ENCODE assay signal across 8 cellular contexts in the genomic region with DNA sequence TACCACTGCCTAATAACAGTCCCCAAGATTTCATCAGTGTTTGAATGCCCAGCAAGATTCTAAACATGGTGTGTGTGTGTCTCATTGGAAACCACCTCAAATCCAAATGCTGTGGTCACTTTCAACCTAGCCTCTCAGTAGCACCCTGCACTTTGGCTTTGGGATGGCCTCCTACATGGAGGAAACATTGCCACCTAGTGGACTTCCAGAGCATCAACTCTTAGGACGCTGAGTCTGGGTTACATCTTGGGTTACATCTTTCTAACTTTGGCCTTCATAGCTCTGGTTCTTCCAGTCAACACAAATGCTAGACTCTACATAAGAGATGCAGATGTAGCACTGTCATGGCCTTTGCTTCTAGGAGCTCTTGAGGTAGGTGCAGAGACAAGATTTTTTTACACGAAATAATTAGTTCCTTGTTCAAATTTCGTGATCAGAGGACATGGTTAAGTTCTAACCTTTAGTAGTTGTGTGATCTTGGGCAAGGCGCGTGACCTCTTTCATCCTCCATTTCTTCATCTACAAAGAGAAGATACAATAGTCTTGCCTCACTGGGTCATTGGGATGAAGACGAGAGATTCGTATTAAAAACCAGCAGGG.
DNase-seq lines count a peak whose midpoint lies in the region; ATAC-seq, FAIRE-seq and TF ChIP-seq lines count a peak whose summit lies in the region.

No MANE protein-coding gene starts in this region.

- no TSS peak for BruUV-seq in HepG2 (replicated peaks; lab: Mats Ljungman, UMichigan)

- in situ Hi-C loops in HepG2 (cut with HindIII; ENCODE audit: extremely low pct_ligation_motif_present, low pct_unique_long_range_greater_than_20kb), result loop anchor here (5.0 kb wide), 1 partner anchor 135 kb away; no protein-coding TSS in a partner anchor

- no peaks in the 10 kb centered on the region for H3K9me3 ChIP-seq in HepG2 (ENCODE audit: low read length)
- no peaks in the 10 kb centered on the region for H3K9me3 ChIP-seq in uterus

- TF ChIP-seq POLR2A in HepG2 (IDR thresholded peaks at IDR 0.05; ENCODE audit: insufficient read depth in 1 of 2, low read depth in 2 of 2, low read length in 2 of 2) (no peak), uterus (IDR thresholded peaks at IDR 0.05) (no peak)

- H3K4me3 ChIP-seq in choroid plexus epithelial cell (ENCODE audit: low read depth, low read length), result no peak overlapping the region
- H3K4me3 ChIP-seq in HepG2 (replicated peaks in 1 of 3; ENCODE audit: insufficient read depth in 1 of 3, low read depth in 2 of 3, low read length in 3 of 3), result no peak overlapping the region
- no peak overlapping the region for H3K4me3 ChIP-seq in uterus

- no peaks in the 10 kb centered on the region for H4K20me1 ChIP-seq in HepG2 (ENCODE audit: insufficient read depth, low read length)

- no peak overlapping the region for H3K4me2 ChIP-seq in HepG2 (ENCODE audit: low read depth, low read length)

- 0 out of 2 replicates have a peak, but pooled peaks have one; percentile 22 for TF ChIP-seq RAD21 in HepG2 (CRISPR knock-in tag; IDR thresholded peaks at IDR 0.05)

- CTCF ChIA-PET in HepG2 (lab: Yijun Ruan, JAX; ENCODE audit: low intra/inter-chr PET ratio, low total read pairs), result interaction anchor here (1.3 to 2.4 kb wide), 2 partner anchors 133 to 597 kb away, joined by 4 to 13 read pairs; no protein-coding TSS in a partner anchor

- peaks cover 0 to 10% of the 10 kb centered on the region in 2 experiments; a peak in 3 of 5 replicates for H3K27me3 ChIP-seq in HepG2 (ENCODE audit: control insufficient read depth in 1 of 2, insufficient read depth in 2 of 2, low read length in 2 of 2)
- no peaks in the 10 kb centered on the region for H3K27me3 ChIP-seq in uterus

- H3K9ac ChIP-seq in HepG2 (ENCODE audit: insufficient read depth, low read depth, low read length), result no peak overlapping the region

- intact Hi-C loops in HepG2 (cut with micrococcal nuclease; ENCODE audit: unreplicated experiment), result loop anchor here (10.0 kb wide), 1 partner anchor 263 kb away; no protein-coding TSS in a partner anchor
- intact Hi-C loops in uterus (cut with DNase I; ENCODE audit: low total_unique reads), result no loop called here

- H3K4me1 ChIP-seq in HepG2 (ENCODE audit: insufficient read depth, low read length), result peaks cover 14% of the 10 kb centered on the region
- H3K4me1 ChIP-seq in uterus, result no peaks in the 10 kb centered on the region

- H3K27ac ChIP-seq in 22Rv1 (no peak overlapping the region), HepG2 (ENCODE audit: extremely low read length, insufficient read depth, low read length) (no peak overlapping the region), uterus (no peak overlapping the region)

- DNase-seq in ELF-1 (ENCODE audit: low read depth, low spot score) (peak; percentile 35), KG1 (lab: John Stamatoyannopoulos, UW) (peak; percentile 27), OCI-M1 (lab: John Stamatoyannopoulos, UW) (peak; percentile 64), choroid plexus epithelial cell (ENCODE audit: low read depth) (peak; percentile 80), HepG2 (ENCODE audit: low spot score) (peak; percentile 52), uterus (no peak)

- H3K79me2 ChIP-seq in HepG2 (ENCODE audit: insufficient read depth, low read length), result no peaks in the 10 kb centered on the region

- H3K36me3 ChIP-seq in HepG2 (replicated peaks in 1 of 2; ENCODE audit: control insufficient read depth in 1 of 2, insufficient read depth in 2 of 2, low read length in 2 of 2) (no peaks in the 10 kb centered on the region), uterus (no peaks in the 10 kb centered on the region)

- no peak overlapping the region for H2AFZ ChIP-seq in HepG2 (ENCODE audit: low read length)

- TF ChIP-seq CTCF in 22Rv1 (IDR thresholded peaks at IDR 0.05) (peak; percentile 89), choroid plexus epithelial cell (conservative IDR thresholded peaks at IDR 0.05; ENCODE audit: low read depth, low read length) (peak; percentile 95), HepG2 (CRISPR knock-in tag; IDR thresholded peaks at IDR 0.05) (peak; percentile 78), uterus (IDR thresholded peaks at IDR 0.05) (peak in 3 of 4 experiments; percentile 40 to 57 (median 40))

- ATAC-seq in HepG2, result peak; percentile 75
- ATAC-seq in GM21390 (IDR thresholded peaks at IDR 0.05; ENCODE audit: unreplicated experiment), result no peak

- FAIRE-seq in HepG2 (lab: Jason Lieb, UNC), result peak; percentile 79

- no peak for TF ChIP-seq EP300 in HepG2 (IDR thresholded peaks at IDR 0.05; ENCODE audit: low read depth in 2 of 2, low read length in 2 of 2)
- TF ChIP-seq EP300 in HepG2 (CRISPR knock-in tag; IDR thresholded peaks at IDR 0.05; ENCODE audit: borderline replicate concordance), result no peak

- 70% methylated on average over 7 of the region's 7 CpGs for WGBS in HepG2 (ENCODE audit: low lambda C conversion rate)

- POLR2A ChIA-PET in HepG2 (lab: Yijun Ruan, JAX), result no interaction called here

TF ChIP-seq in HepG2, 621 proteins besides CTCF, POLR2A, EP300 and RAD21:
- TF ChIP-seq LCORL (IDR thresholded peaks at IDR 0.05) (no peak), LCORL (CRISPR knock-in tag; IDR thresholded peaks at IDR 0.05) (no peak), ZNF484 (CRISPR knock-in tag; IDR thresholded peaks at IDR 0.05; ENCODE audit: borderline replicate concordance, low read depth) (no peak), MBD4 (IDR thresholded peaks at IDR 0.05; ENCODE audit: borderline replicate concordance, low read length) (no peak), PHF5A (CRISPR knock-in tag; IDR thresholded peaks at IDR 0.05; ENCODE audit: low read depth, unreplicated experiment) (no peak), TRIM24 (CRISPR knock-in tag; IDR thresholded peaks at IDR 0.05) (no peak), ZNF83 (CRISPR knock-in tag; IDR thresholded peaks at IDR 0.05; ENCODE audit: borderline replicate concordance) (no peak), ZNF674 (CRISPR knock-in tag; IDR thresholded peaks at IDR 0.05; ENCODE audit: low read depth) (no peak), SOX13 (IDR thresholded peaks at IDR 0.05) (no peak), SOX13 (CRISPR knock-in tag; conservative IDR thresholded peaks at IDR 0.05 in 1 of 2, IDR thresholded peaks at IDR 0.05 in 1 of 2) (no peak), DR1 (CRISPR knock-in tag; IDR thresholded peaks at IDR 0.05) (no peak), SMC3 (IDR thresholded peaks at IDR 0.05; ENCODE audit: low read length) (peak; percentile 62; the same call in 1 of the 2 replicates), STAG1 (CRISPR knock-in tag; IDR thresholded peaks at IDR 0.05) (peak; percentile 58), SRSF9 (IDR thresholded peaks at IDR 0.05; ENCODE audit: borderline replicate concordance, insufficient read depth, low read depth, low read length, poor library complexity, severe bottlenecking) (no peak)
- TF ChIP-seq, protein P1, sequence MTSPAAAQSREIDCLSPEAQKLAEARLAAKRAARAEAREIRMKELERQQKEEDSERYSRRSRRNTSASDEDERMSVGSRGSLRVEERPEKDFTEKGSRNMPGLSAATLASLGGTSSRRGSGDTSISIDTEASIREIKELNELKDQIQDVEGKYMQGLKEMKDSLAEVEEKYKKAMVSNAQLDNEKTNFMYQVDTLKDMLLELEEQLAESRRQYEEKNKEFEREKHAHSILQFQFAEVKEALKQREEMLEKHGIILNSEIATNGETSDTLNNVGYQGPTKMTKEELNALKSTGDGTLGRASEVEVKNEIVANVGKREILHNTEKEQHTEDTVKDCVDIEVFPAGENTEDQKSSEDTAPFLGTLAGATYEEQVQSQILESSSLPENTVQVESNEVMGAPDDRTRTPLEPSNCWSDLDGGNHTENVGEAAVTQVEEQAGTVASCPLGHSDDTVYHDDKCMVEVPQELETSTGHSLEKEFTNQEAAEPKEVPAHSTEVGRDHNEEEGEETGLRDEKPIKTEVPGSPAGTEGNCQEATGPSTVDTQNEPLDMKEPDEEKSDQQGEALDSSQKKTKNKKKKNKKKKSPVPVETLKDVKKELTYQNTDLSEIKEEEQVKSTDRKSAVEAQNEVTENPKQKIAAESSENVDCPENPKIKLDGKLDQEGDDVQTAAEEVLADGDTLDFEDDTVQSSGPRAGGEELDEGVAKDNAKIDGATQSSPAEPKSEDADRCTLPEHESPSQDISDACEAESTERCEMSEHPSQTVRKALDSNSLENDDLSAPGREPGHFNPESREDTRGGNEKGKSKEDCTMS (CRISPR knock-in tag; conservative IDR thresholded peaks at IDR 0.05), result no peak
- TF ChIP-seq, protein P2, sequence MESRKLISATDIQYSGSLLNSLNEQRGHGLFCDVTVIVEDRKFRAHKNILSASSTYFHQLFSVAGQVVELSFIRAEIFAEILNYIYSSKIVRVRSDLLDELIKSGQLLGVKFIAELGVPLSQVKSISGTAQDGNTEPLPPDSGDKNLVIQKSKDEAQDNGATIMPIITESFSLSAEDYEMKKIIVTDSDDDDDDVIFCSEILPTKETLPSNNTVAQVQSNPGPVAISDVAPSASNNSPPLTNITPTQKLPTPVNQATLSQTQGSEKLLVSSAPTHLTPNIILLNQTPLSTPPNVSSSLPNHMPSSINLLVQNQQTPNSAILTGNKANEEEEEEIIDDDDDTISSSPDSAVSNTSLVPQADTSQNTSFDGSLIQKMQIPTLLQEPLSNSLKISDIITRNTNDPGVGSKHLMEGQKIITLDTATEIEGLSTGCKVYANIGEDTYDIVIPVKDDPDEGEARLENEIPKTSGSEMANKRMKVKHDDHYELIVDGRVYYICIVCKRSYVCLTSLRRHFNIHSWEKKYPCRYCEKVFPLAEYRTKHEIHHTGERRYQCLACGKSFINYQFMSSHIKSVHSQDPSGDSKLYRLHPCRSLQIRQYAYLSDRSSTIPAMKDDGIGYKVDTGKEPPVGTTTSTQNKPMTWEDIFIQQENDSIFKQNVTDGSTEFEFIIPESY (CRISPR knock-in tag; IDR thresholded peaks at IDR 0.05), result no peak
- TF ChIP-seq, protein P3, sequence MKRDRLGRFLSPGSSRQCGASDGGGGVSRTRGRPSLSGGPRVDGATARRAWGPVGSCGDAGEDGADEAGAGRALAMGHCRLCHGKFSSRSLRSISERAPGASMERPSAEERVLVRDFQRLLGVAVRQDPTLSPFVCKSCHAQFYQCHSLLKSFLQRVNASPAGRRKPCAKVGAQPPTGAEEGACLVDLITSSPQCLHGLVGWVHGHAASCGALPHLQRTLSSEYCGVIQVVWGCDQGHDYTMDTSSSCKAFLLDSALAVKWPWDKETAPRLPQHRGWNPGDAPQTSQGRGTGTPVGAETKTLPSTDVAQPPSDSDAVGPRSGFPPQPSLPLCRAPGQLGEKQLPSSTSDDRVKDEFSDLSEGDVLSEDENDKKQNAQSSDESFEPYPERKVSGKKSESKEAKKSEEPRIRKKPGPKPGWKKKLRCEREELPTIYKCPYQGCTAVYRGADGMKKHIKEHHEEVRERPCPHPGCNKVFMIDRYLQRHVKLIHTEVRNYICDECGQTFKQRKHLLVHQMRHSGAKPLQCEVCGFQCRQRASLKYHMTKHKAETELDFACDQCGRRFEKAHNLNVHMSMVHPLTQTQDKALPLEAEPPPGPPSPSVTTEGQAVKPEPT (CRISPR knock-in tag; IDR thresholded peaks at IDR 0.05; ENCODE audit: low read depth), result no peak

Comparison
In these comparisons a context has a peak if more than half of its experiments do, and no peak if none do; other contexts are left out.
1. CTCF ChIP-seq: peak in every context shown above with its lines; median percentile 95 in choroid plexus epithelial cell; 89 in 22Rv1; 78 in HepG2; 40 in uterus.
2. DNase-seq: peak in ELF-1 (single experiment), KG1 (single experiment), OCI-M1 (single experiment), choroid plexus epithelial cell (single experiment) and HepG2 (single experiment); none in uterus (0 of 2).